ENCODE assay signal across 20 cellular contexts in the genomic region with DNA sequence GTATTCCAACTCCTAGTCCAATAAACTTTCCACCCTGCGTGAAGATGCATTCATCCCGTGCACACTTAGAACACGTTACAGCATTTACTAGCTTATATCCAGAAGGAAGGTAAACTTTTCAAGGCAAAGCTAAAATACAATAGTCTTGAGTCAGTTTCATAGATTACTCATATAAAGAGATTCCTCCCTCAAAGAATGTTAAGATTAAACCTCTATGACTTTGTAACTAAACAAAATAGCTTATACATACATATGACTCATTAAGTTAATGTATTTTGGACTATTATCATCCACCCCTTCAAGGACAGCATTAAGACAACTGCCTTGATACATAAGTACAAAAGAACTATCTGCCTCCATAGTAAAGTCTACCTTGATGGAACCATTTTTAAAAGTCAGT. TPM values are rescaled to one million over a fixed set of nuclear protein-coding genes. Genes with fewer than 3 reads are reported as not detected.
DNase-seq lines count a peak whose midpoint lies in the region; ATAC-seq, FAIRE-seq and TF ChIP-seq lines count a peak whose summit lies in the region.
"Had no signal": no experiment of that assay in that cellular context is flagged by ENCODE, and none has a peak within 500 bp of the region (broad histone marks: within the 10 kb centered on the region; RNA-seq: fewer than 3 reads in every experiment).

No MANE protein-coding gene starts in this region.

- DNase-seq in ELR (ENCODE audit: low read depth) (peak; percentile 87), PC-3 (peak; percentile 81), bronchial epithelial cell (ENCODE audit: low read depth) (peak; percentile 73), kidney tubule cell (ENCODE audit: low spot score) (peak; percentile 47)
- DNase-seq in stimulated activated CD4-positive, alpha-beta T cell treated with anti-CD3 and anti-CD28 coated beads, Interleukin-2, amount 100 ng/mL, for 24 hours, result no peak
- DNase-seq in effector CD8-positive, alpha-beta T cell (lab: John Stamatoyannopoulos, UW), result no peak
- DNase-seq: activated CD4-positive, alpha-beta T cell treated with anti-CD3 and anti-CD28 coated beads, Interleukin-2, amount 50 U/mL, for 48 hours; activated effector memory CD4-positive, alpha-beta T cell treated with Interleukin-2 at 50 U/mL for 16 hours; activated naive CD8-positive, alpha-beta T cell treated with anti-CD3 and anti-CD28 coated beads, Interleukin-2, amount 50 U/mL, for 24 hours; CD4-positive, alpha-beta memory T cell; NCI-H446; occipital lobe; retina; stimulated activated CD4-positive, alpha-beta T cell treated with anti-CD3 and anti-CD28 coated beads, Interleukin-4, amount 100 ng/mL, for 1 hour; thyroid gland; WERI-Rb-1 had no signal

- H3K9ac ChIP-seq in PC-3 (ENCODE audit: low read length), result no peak overlapping the region

- 0 out of 2 replicates have a peak, but pooled peaks cover 7% of the 10 kb centered on the region for H4K20me1 ChIP-seq in PC-3 (ENCODE audit: low read length)

- no peaks in the 10 kb centered on the region for H3F3A ChIP-seq in PC-3 (ENCODE audit: low read length, unreplicated experiment)

- peak overlapping the region; percentile 65 for H3K4me2 ChIP-seq in PC-3 (ENCODE audit: low read length)

- peak; percentile 77 for ATAC-seq in PC-3
- ATAC-seq in HG03378 (IDR thresholded peaks at IDR 0.05; ENCODE audit: unreplicated experiment), result no peak
- ATAC-seq in HG02970 (IDR thresholded peaks at IDR 0.05; ENCODE audit: low FRiP score, unreplicated experiment), result no peak
- ATAC-seq: activated naive CD8-positive, alpha-beta T cell treated with anti-CD3 and anti-CD28 coated beads, Interleukin-2, amount 50 U/mL, for 24 hours; gastroesophageal sphincter; Panc1 had no signal

- H3K27me3 ChIP-seq in PC-3 (ENCODE audit: low read length) (no peaks in the 10 kb centered on the region), bronchial epithelial cell (ENCODE audit: control insufficient read depth, insufficient read depth, low read length) (no peaks in the 10 kb centered on the region)
- H3K27me3 ChIP-seq: gastroesophageal sphincter, thyroid gland had no signal

- no peaks in the 10 kb centered on the region for H3K9me3 ChIP-seq in PC-3 (ENCODE audit: low read length)
- H3K9me3 ChIP-seq: gastroesophageal sphincter, thyroid gland had no signal

- no peak overlapping the region for H2AFZ ChIP-seq in PC-3 (ENCODE audit: low read length)

- H3K27ac ChIP-seq in PC-3 (ENCODE audit: low read length), result peak overlapping the region; percentile 73
- H3K27ac ChIP-seq: gastroesophageal sphincter, thyroid gland, WERI-Rb-1 had no signal

- POLR2A ChIA-PET in PC-3 (lab: Charles Lee; ENCODE audit: unreplicated experiment), result interaction anchor here (1.0 kb wide), 1 partner anchor 24 kb away, joined by 3 read pairs; no protein-coding TSS in a partner anchor

- H3K4me3 ChIP-seq in PC-3 (ENCODE audit: low read length) (0 out of 2 replicates have a peak overlapping the region, but pooled peaks have one; percentile 22), bronchial epithelial cell (ENCODE audit: low read depth, low read length) (no peak overlapping the region)
- H3K4me3 ChIP-seq: gastroesophageal sphincter, thyroid gland had no signal

- no peaks in the 10 kb centered on the region for H3K9me2 ChIP-seq in PC-3 (replicated peaks; ENCODE audit: low read length)

- peaks cover 42% of the 10 kb centered on the region for H3K4me1 ChIP-seq in PC-3 (ENCODE audit: insufficient read depth, low read length)

- H3K36me3 ChIP-seq in PC-3 (ENCODE audit: low read depth, low read length) (peaks cover 36% of the 10 kb centered on the region), bronchial epithelial cell (ENCODE audit: control insufficient read depth, insufficient read depth, low read length) (peaks cover 6% of the 10 kb centered on the region)
- H3K36me3 ChIP-seq: thyroid gland had no signal

- intact Hi-C loops in PC-3 (cut with micrococcal nuclease), result loop anchor here (1.0 kb wide), 2 partner anchors 24 to 226 kb away; no protein-coding TSS in a partner anchor

- no peak for TF ChIP-seq CTCF in PC-3 (conservative IDR thresholded peaks at IDR 0.05; ENCODE audit: low read depth, low read length)
- TF ChIP-seq CTCF in bronchial epithelial cell (IDR thresholded peaks at IDR 0.05; ENCODE audit: insufficient read depth, low read length, severe bottlenecking), result no peak

- CTCF ChIA-PET in PC-3 (lab: Charles Lee), result no interaction called here

- peaks cover 51% of the 10 kb centered on the region for H3K79me2 ChIP-seq in PC-3 (ENCODE audit: low read length)

- FAIRE-seq in bronchial epithelial cell (lab: Jason Lieb, UNC), result no peak

- no TSS peak for BruUV-seq in PC-3 (replicated peaks; lab: Mats Ljungman, UMichigan)

RNA-seq across cellular contexts. Expression of a gene that starts 36.1 kb away (rescaled TPM):
- total RNA-seq in PC-3 (2014; rRNA removed) (49.0 and 55.6 TPM in 2 replicates), bronchial epithelial cell (34.7 and 40.0 TPM in 2 replicates)

Comparison
In these comparisons a context has a peak if more than half of its experiments do, and no peak if none do; other contexts are left out.
1. DNase-seq: peak in ELR (single experiment), PC-3 (single experiment), bronchial epithelial cell (single experiment) and kidney tubule cell (single experiment); none in stimulated activated CD4-positive, alpha-beta T cell treated with anti-CD3 and anti-CD28 coated beads, Interleukin-2, amount 100 ng/mL, for 24 hours (0 of 2) and effector CD8-positive, alpha-beta T cell (single experiment).